1 cellular context compared by ENCODE assay signal in genomic region chr2:109129356-109129920, GRCh38.
TF ChIP-seq lines count a peak whose summit lies in the region.

No MANE protein-coding gene starts in this region.

TF ChIP-seq in IMR-90, 13 proteins besides CTCF, POLR2A, EP300 and RAD21:
- TF ChIP-seq NFE2L2 (IDR thresholded peaks at IDR 0.05; ENCODE audit: low read depth, low read length) (no peak), RCOR1 (IDR thresholded peaks at IDR 0.05; ENCODE audit: insufficient replicate concordance, low read length) (no peak), MXI1 (IDR thresholded peaks at IDR 0.05; ENCODE audit: borderline replicate concordance, low read depth, low read length) (peak; percentile 63; the same call in 1 of the 2 replicates), USF2 (IDR thresholded peaks at IDR 0.05; ENCODE audit: low read depth, low read length) (no peak), BHLHE40 (IDR thresholded peaks at IDR 0.05; ENCODE audit: low read depth, low read length) (no peak), CHD1 (IDR thresholded peaks at IDR 0.05; ENCODE audit: low read depth, low read length) (no peak)
- TF ChIP-seq, protein P1, sequence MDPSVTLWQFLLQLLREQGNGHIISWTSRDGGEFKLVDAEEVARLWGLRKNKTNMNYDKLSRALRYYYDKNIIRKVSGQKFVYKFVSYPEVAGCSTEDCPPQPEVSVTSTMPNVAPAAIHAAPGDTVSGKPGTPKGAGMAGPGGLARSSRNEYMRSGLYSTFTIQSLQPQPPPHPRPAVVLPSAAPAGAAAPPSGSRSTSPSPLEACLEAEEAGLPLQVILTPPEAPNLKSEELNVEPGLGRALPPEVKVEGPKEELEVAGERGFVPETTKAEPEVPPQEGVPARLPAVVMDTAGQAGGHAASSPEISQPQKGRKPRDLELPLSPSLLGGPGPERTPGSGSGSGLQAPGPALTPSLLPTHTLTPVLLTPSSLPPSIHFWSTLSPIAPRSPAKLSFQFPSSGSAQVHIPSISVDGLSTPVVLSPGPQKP (IDR thresholded peaks at IDR 0.05; ENCODE audit: borderline replicate concordance, low read depth, low read length), result no peak
